Comparison of ENCODE assay signal across 15 cellular contexts in the genomic region with DNA sequence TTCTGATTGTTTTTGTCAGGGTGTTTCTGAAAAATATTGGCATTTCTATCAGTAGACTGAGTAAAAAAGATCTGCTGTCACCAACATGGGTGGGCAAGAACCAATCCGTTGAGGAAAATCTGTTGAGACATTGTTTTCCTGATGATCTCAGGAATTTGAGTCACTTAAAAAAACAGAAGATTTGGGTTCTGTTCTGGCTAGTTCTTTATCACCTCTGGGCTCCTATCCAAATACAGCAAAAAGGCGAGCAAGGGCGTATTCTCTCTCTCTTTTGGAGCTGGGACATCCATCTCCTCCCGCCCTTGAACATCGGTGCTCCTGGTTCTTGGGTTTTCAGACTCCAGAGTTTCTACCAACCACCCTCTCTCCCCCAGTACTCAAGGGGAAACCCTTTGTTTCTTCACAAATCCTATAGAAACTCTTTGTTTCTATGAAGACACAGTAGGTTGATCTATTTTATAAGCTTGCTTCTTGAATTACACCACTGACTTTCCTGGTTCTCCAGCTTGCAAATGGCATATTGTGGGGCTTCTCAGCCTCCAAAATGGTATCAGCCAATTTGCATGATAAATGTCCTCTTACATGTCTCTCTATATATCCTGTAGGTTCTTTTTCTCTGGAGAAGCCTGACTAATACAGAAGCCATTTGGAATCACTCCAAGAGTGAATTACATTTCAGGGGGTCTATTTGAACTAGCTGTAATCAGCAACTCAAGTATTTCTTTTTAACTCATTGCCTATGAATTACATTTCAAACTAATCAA.
DNase-seq lines count a peak whose midpoint lies in the region; ATAC-seq and TF ChIP-seq lines count a peak whose summit lies in the region.
"Had no signal": no experiment of that assay in that cellular context is flagged by ENCODE, and none has a peak within 500 bp of the region (broad histone marks: within the 10 kb centered on the region; RNA-seq: fewer than 3 reads in every experiment).

No MANE protein-coding gene starts in this region.

- H3K27ac ChIP-seq in body of pancreas: no peak overlapping the region

- intact Hi-C loops in body of pancreas (cut with DNase I): no loop called here
- intact Hi-C loops in head of caudate nucleus (cut with DNase I): no loop called here

- WGBS in body of pancreas, 2 donors: 60 to 63% methylated on average over 5 of the region's 5 CpGs

- ATAC-seq in body of pancreas: no peak
- ATAC-seq: activated CD8-positive, alpha-beta T cell treated with anti-CD3 and anti-CD28 coated beads for 36 hours; mucosa of descending colon had no signal

- H3K4me1 ChIP-seq in body of pancreas: no peaks in the 10 kb centered on the region

- no peaks in the 10 kb centered on the region for H3K9me3 ChIP-seq in body of pancreas

- no peaks in the 10 kb centered on the region for H3K27me3 ChIP-seq in body of pancreas

- no peak for TF ChIP-seq CTCF in astrocyte of the spinal cord (IDR thresholded peaks at IDR 0.05; ENCODE audit: low read depth, low read length)
- no peak for TF ChIP-seq CTCF in body of pancreas (IDR thresholded peaks at IDR 0.05)

- H3K4me3 ChIP-seq in astrocyte of the spinal cord (ENCODE audit: low read depth, low read length) (no peak overlapping the region), body of pancreas (no peak overlapping the region)
- H3K4me3 ChIP-seq: mucosa of descending colon had no signal

- in situ Hi-C loops in astrocyte of the spinal cord (cut with HindIII; ENCODE audit: low sequenced_read_pairs): no loop called here

- no peaks in the 10 kb centered on the region for H3K36me3 ChIP-seq in body of pancreas (replicated peaks in 1 of 2; ENCODE audit: insufficient read depth in 1 of 2, low read depth in 2 of 2)

- TF ChIP-seq POLR2A in body of pancreas (IDR thresholded peaks at IDR 0.05): no peak

- DNase-seq in EL: peak; percentile 46
- peak; percentile 15 for DNase-seq in NCI-H2107 (lab: John Stamatoyannopoulos, UW)
- peak; percentile 73 for DNase-seq in astrocyte of the spinal cord (ENCODE audit: low read depth, low spot score)
- peak; percentile 27 to 58 for DNase-seq in lung microvascular endothelial cell (ENCODE audit: low read depth in 2 of 2)
- no peak for DNase-seq in NCI-H1930 (lab: John Stamatoyannopoulos, UW)
- no peak for DNase-seq in NCI-H510A treated with DMSO at 0.1 percent for 48 hours (lab: John Stamatoyannopoulos, UW)
- DNase-seq in body of pancreas: no peak
- no peak for DNase-seq in head of caudate nucleus
- DNase-seq: activated CD8-positive, alpha-beta T cell treated with anti-CD3 and anti-CD28 coated beads for 36 hours; activated naive CD4-positive, alpha-beta T cell treated with Interleukin-2 at 50 U/mL for 16 hours; C1 segment of cervical spinal cord; H7; mucosa of descending colon; NCI-H82; small intestine had no signal

Comparison
In these comparisons a context has a peak if more than half of its experiments do, and no peak if none do; other contexts are left out.
1. DNase-seq: peak in EL (single experiment), NCI-H2107 (single experiment), astrocyte of the spinal cord (single experiment) and lung microvascular endothelial cell (2 of 2); none in NCI-H1930 (0 of 2), NCI-H510A treated with DMSO at 0.1 percent for 48 hours (single experiment), body of pancreas (0 of 4) and head of caudate nucleus (0 of 42).